34 cellular contexts compared by ENCODE assay signal in genomic region chr10:53737132-53737531, GRCh38.
"Had no signal": no experiment of that assay in that cellular context is flagged by ENCODE, and none has a peak within 500 bp of the region (broad histone marks: within the 10 kb centered on the region; RNA-seq: fewer than 3 reads in every experiment).

No MANE protein-coding gene starts in this region.

- H3K9me3 ChIP-seq: MG63 had no signal

- H3K27ac ChIP-seq: KMS-11 had no signal

- H3K4me2 ChIP-seq: KMS-11 had no signal

- H3K36me3 ChIP-seq: MG63 had no signal

- DNase-seq: Karpas-422, Kasumi-1, KG1, MG63, MM.1S, MV-4-11, NCI-H1048, NCI-H1092, NCI-H1092 treated with DMSO at 0.1 percent for 48 hours, NCI-H1105, NCI-H1105 treated with DMSO at 0.1 percent for 48 hours, NCI-H1417, NCI-H1417 treated with DMSO at 0.1 percent for 48 hours, NCI-H1436, NCI-H1436 treated with DMSO at 0.1 percent for 48 hours, NCI-H146, NCI-H1694, NCI-H1694 treated with DMSO at 0.1 percent for 48 hours, NCI-H187, NCI-H187 treated with DMSO at 0.1 percent for 48 hours, NCI-H1930, NCI-H2029, NCI-H2029 treated with DMSO at 0.1 percent for 48 hours, NCI-H2081, NCI-H2081 treated with DMSO at 0.1 percent for 48 hours, NCI-H2107, NCI-H2171, NCI-H2171 treated with DMSO at 0.1 percent for 48 hours, NCI-H2227 treated with DMSO at 0.1 percent for 48 hours, NCI-H226, NCI-H345, NCI-H446, NCI-H446 treated with DMSO at 0.1 percent for 48 hours had no signal

- H3K4me3 ChIP-seq: MG63 had no signal

- H3K27me3 ChIP-seq: MG63 had no signal

- H3K9ac ChIP-seq: KMS-11 had no signal
